Comparison of ENCODE assay signal across 7 cellular contexts in genomic region chr1:34163792-34164509, GRCh38. TPM values are rescaled to one million over a fixed set of nuclear protein-coding genes. Genes with fewer than 3 reads are reported as not detected.
A peak's percentile ranks its signal among the peaks of the same experiment; 100 is the strongest.
DNase-seq lines count a peak whose midpoint lies in the region; ATAC-seq and TF ChIP-seq lines count a peak whose summit lies in the region.

No MANE protein-coding gene starts in this region.

- H3K9me3 ChIP-seq in NT2/D1 (ENCODE audit: insufficient read depth, low read length): no peaks in the 10 kb centered on the region
- no peaks in the 10 kb centered on the region for H3K9me3 ChIP-seq in skeletal muscle satellite cell (replicated peaks; ENCODE audit: low read length)

- H3K36me3 ChIP-seq in NT2/D1 (ENCODE audit: insufficient read depth, insufficient read length, low read length) (peaks cover 12% of the 10 kb centered on the region), skeletal muscle satellite cell (ENCODE audit: insufficient read depth, low read length) (no peaks in the 10 kb centered on the region)

- H3K4me1 ChIP-seq in NT2/D1 (ENCODE audit: insufficient read depth, insufficient read length) (peaks cover 2% of the 10 kb centered on the region), skeletal muscle satellite cell (ENCODE audit: control insufficient read depth, insufficient read depth, low read length) (peaks cover 7% of the 10 kb centered on the region)

- H3K9ac ChIP-seq in NT2/D1 (ENCODE audit: insufficient read length, low read depth) (peak overlapping the region; percentile 89), skeletal muscle satellite cell (ENCODE audit: low read depth, low read length) (no peak overlapping the region)

- peaks cover 17% of the 10 kb centered on the region for H3K27me3 ChIP-seq in NT2/D1 (ENCODE audit: insufficient read depth, insufficient read length)
- H3K27me3 ChIP-seq in skeletal muscle satellite cell (ENCODE audit: control insufficient read depth, insufficient read depth, low read length): peaks cover 50% of the 10 kb centered on the region

- ATAC-seq in left cardiac atrium: peak; percentile 30 to 35
- ATAC-seq in HG03378 (IDR thresholded peaks at IDR 0.05; ENCODE audit: unreplicated experiment): no peak

- intact Hi-C loops in left cardiac atrium (cut with DNase I): no loop called here

- TF ChIP-seq CTCF in GM20000 (IDR thresholded peaks at IDR 0.05; ENCODE audit: extremely low read depth, missing control alignments): no peak

- peak; percentile 46 for DNase-seq in GM20000 (ENCODE audit: low spot score)
- no peak for DNase-seq in NT2/D1 (ENCODE audit: low read depth, low spot score)
- no peak for DNase-seq in left cardiac atrium
- DNase-seq in stimulated activated CD4-positive, alpha-beta T cell treated with anti-CD3 and anti-CD28 coated beads, Interleukin-2, amount 100 ng/mL, for 48 hours: no peak
- DNase-seq in stimulated activated CD4-positive, alpha-beta T cell treated with anti-CD3 and anti-CD28 coated beads, Interleukin-12 subunit alpha, Interleukin-12 subunit beta, amount 100 ng/mL, for 4 hours: no peak

- H3K4me2 ChIP-seq in skeletal muscle satellite cell (ENCODE audit: low read length): peak overlapping the region; percentile 89

- H3K4me3 ChIP-seq in NT2/D1 (ENCODE audit: insufficient read length, low read depth) (peak overlapping the region; percentile 74), skeletal muscle satellite cell (ENCODE audit: low read length) (peak overlapping the region; percentile 62)

RNA-seq across cellular contexts. Expression of gene CSMD2, which starts 1.1 kb away (rescaled TPM):
- total RNA-seq in left cardiac atrium: under 1 TPM; 0.29 to 0.58 TPM
- 0.25 and 1.3 TPM in 2 replicates for total RNA-seq in skeletal muscle satellite cell (2012; rRNA removed)

RNA-seq across cellular contexts. Expression of gene C1orf94, which starts 12.8 kb away (rescaled TPM):
- total RNA-seq in left cardiac atrium: not detected
- total RNA-seq in skeletal muscle satellite cell (2012; rRNA removed): not detected in 2 replicates
